ENCODE assay signal across 16 cellular contexts in the genomic region with DNA sequence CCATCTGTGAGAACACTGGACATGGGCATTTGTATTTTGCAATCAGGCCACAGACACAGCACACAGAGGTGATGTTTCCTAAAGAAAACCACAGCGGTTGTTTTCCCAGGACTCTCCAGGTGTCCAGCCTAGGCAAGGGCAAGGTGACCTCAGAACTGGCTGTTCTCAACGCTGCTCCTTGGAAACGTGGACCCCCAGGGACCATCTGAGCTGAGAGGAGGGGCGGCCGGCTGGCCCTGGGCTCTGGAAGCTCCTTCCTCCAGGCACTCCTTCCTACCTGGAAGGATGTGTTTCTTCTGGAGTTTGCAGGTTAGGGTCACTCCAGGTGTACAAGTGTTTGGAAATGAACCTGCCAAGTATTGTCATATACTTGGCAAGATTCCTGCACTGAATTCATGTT.
DNase-seq lines count a peak whose midpoint lies in the region.
"Had no signal": no experiment of that assay in that cellular context is flagged by ENCODE, and none has a peak within 500 bp of the region (broad histone marks: within the 10 kb centered on the region; RNA-seq: fewer than 3 reads in every experiment).

No MANE protein-coding gene starts in this region.

- H3K23ac ChIP-seq in neuronal stem cell (ENCODE audit: low read depth, low read length, poor library complexity), result no peak overlapping the region

- H3K27ac ChIP-seq in BLaER1 (no peak overlapping the region), neuronal stem cell (replicated peaks; ENCODE audit: low read length) (no peak overlapping the region)
- H3K27ac ChIP-seq in BLaER1 treated with 17β-estradiol and CSF1 and Interleukin-3, amounts not matched to agents 10 nM and 100 nM, result no peak overlapping the region

- H3K79me1 ChIP-seq in neuronal stem cell (ENCODE audit: low read depth, low read length), result no peaks in the 10 kb centered on the region

- DNase-seq in neuronal stem cell (ENCODE audit: low spot score), result no peak
- DNase-seq in COLO668 (lab: John Stamatoyannopoulos, UW; ENCODE audit: unreplicated experiment), result no peak
- DNase-seq in T1000 (lab: John Stamatoyannopoulos, UW), result no peak
- DNase-seq: 8988T; ACHN; BE2C; C1 segment of cervical spinal cord; Caco-2; Calu3; CD4-positive, alpha-beta memory T cell; CD4-positive, CD25-positive, alpha-beta regulatory T cell; CD8-positive, alpha-beta memory T cell; DMS79 treated with DMSO at 0.1 percent for 48 hours; GF-D8 had no signal

- H3K4ac ChIP-seq in neuronal stem cell (ENCODE audit: low read length), result no peak overlapping the region

- H2AK5ac ChIP-seq in neuronal stem cell (ENCODE audit: low read depth, low read length), result peak overlapping the region; percentile 20

- no peak overlapping the region for H3K4me3 ChIP-seq in BLaER1
- H3K4me3 ChIP-seq in BLaER1 treated with 17β-estradiol and CSF1 and Interleukin-3, amounts not matched to agents 10 nM and 100 nM, result no peak overlapping the region
- no peak overlapping the region for H3K4me3 ChIP-seq in neuronal stem cell (ENCODE audit: low read length in 2 of 2)

- H4K91ac ChIP-seq in neuronal stem cell (ENCODE audit: low read depth, low read length, poor library complexity), result no peak overlapping the region

- no peak overlapping the region for H2AFZ ChIP-seq in neuronal stem cell (ENCODE audit: low read length)

- peaks cover 63% of the 10 kb centered on the region for H3K4me1 ChIP-seq in BLaER1
- H3K4me1 ChIP-seq in BLaER1 treated with 17β-estradiol and CSF1 and Interleukin-3, amounts not matched to agents 10 nM and 100 nM, result peaks cover 12 to 67% (median 55%) of the 10 kb centered on the region in 10 experiments; a peak in 18 of 20 replicates
- peaks cover 5 to 13% of the 10 kb centered on the region in 2 donors for H3K4me1 ChIP-seq in neuronal stem cell (ENCODE audit: control insufficient read depth in 2 of 2, insufficient read depth in 1 of 2, low read depth in 1 of 2, low read length in 2 of 2)
- H3K4me1 ChIP-seq: BE2C, Caco-2 had no signal

- H2BK120ac ChIP-seq in neuronal stem cell (ENCODE audit: low read depth, low read length), result no peak overlapping the region

- H3K27me3 ChIP-seq in BLaER1 (no peaks in the 10 kb centered on the region), neuronal stem cell (ENCODE audit: control insufficient read depth in 3 of 3, insufficient read depth in 3 of 3, low read depth in 1 of 3, low read length in 3 of 3) (no peaks in the 10 kb centered on the region)
- H3K27me3 ChIP-seq in BLaER1 treated with 17β-estradiol and CSF1 and Interleukin-3, amounts not matched to agents 10 nM and 100 nM, result no peaks in the 10 kb centered on the region
- H3K27me3 ChIP-seq: BE2C had no signal

- no peak overlapping the region for H3K18ac ChIP-seq in neuronal stem cell (ENCODE audit: low read length)

- H2BK12ac ChIP-seq in neuronal stem cell (ENCODE audit: low read length), result no peak overlapping the region

- H2BK5ac ChIP-seq in neuronal stem cell (ENCODE audit: low read length), result no peak overlapping the region

- no peaks in the 10 kb centered on the region for H3K9me3 ChIP-seq in BLaER1
- 0 out of 22 replicates have a peak, but pooled peaks cover 0 to 3% (median 0%) of the 10 kb centered on the region in 11 experiments for H3K9me3 ChIP-seq in BLaER1 treated with 17β-estradiol and CSF1 and Interleukin-3, amounts not matched to agents 10 nM and 100 nM (replicated peaks in 1 of 11)
- H3K9me3 ChIP-seq in neuronal stem cell (replicated peaks in 1 of 2; ENCODE audit: control insufficient read depth in 2 of 2, insufficient read depth in 1 of 2, low read depth in 1 of 2, low read length in 2 of 2), result peaks cover 0 to 3% of the 10 kb centered on the region in 2 donors
- H3K9me3 ChIP-seq: BE2C had no signal

- WGBS in neuronal stem cell (ENCODE audit: extremely low coverage in 2 of 2, insufficient read length in 2 of 2, insufficient replicate concordance in 1 of 2), 2 donors, result no CpG with 5 or more reads among the region's 5 CpGs

- H3K36me3 ChIP-seq in BLaER1, result no peaks in the 10 kb centered on the region; the same call in 1 of the 2 replicates
- no peaks in the 10 kb centered on the region for H3K36me3 ChIP-seq in BLaER1 treated with 17β-estradiol and CSF1 and Interleukin-3, amounts not matched to agents 10 nM and 100 nM
- no peaks in the 10 kb centered on the region for H3K36me3 ChIP-seq in neuronal stem cell (replicated peaks in 1 of 2; ENCODE audit: control insufficient read depth in 2 of 2, insufficient read depth in 2 of 2, low read length in 2 of 2)
- H3K36me3 ChIP-seq: BE2C had no signal

- H2BK15ac ChIP-seq in neuronal stem cell (ENCODE audit: low read length), result no peak overlapping the region

- H3K4me2 ChIP-seq in BLaER1 (peak overlapping the region; percentile 24), neuronal stem cell (ENCODE audit: insufficient read depth, low read length, poor library complexity, severe bottlenecking) (no peak overlapping the region)
- peak overlapping the region in 8 of 11 experiments; percentile 2 to 79 (median 62); a peak in 11 of 22 replicates for H3K4me2 ChIP-seq in BLaER1 treated with 17β-estradiol and CSF1 and Interleukin-3, amounts not matched to agents 10 nM and 100 nM

- H3K14ac ChIP-seq in neuronal stem cell (ENCODE audit: low read length), result no peak overlapping the region

- no peak overlapping the region for H4K8ac ChIP-seq in neuronal stem cell (ENCODE audit: low read depth, low read length)

- H4K20me1 ChIP-seq in BLaER1, result peaks cover 23% of the 10 kb centered on the region; the same call in 1 of the 2 replicates
- H4K20me1 ChIP-seq in BLaER1 treated with 17β-estradiol and CSF1 and Interleukin-3, amounts not matched to agents 10 nM and 100 nM, result peaks cover 0 to 5% (median 0%) of the 10 kb centered on the region in 11 experiments; a peak in 4 of 22 replicates

- H3K9ac ChIP-seq in BLaER1, result no peak overlapping the region
- no peak overlapping the region for H3K9ac ChIP-seq in BLaER1 treated with 17β-estradiol and CSF1 and Interleukin-3, amounts not matched to agents 10 nM and 100 nM
- no peak overlapping the region for H3K9ac ChIP-seq in neuronal stem cell (ENCODE audit: low read depth, low read length, poor library complexity)
